ENCODE assay signal across 2 cellular contexts in genomic region chr11:111634981-111635705, GRCh38.
TF ChIP-seq lines count a peak whose summit lies in the region.

No MANE protein-coding gene starts in this region.

TF ChIP-seq in HCT116, 20 proteins besides CTCF, POLR2A, EP300 and RAD21:
- TF ChIP-seq ATF3 (IDR thresholded peaks at IDR 0.05) (no peak), FOSL1 (IDR thresholded peaks at IDR 0.05; ENCODE audit: low read depth) (peak; percentile 44), JUND (IDR thresholded peaks at IDR 0.05) (peak; percentile 54), ZNF274 (IDR thresholded peaks at IDR 0.05; ENCODE audit: low read depth, low read length) (no peak), POLR2AphosphoS5 (IDR thresholded peaks at IDR 0.05; ENCODE audit: low read depth, low read length) (no peak), CBX3 (IDR thresholded peaks at IDR 0.05; ENCODE audit: low read depth) (no peak), EZH2phosphoT487 (IDR thresholded peaks at IDR 0.05; ENCODE audit: borderline replicate concordance) (no peak)
TF ChIP-seq in HCT116: peak in this region for 2.

TF ChIP-seq in K562, 482 proteins besides CTCF, POLR2A, EP300 and RAD21:
- peak; percentile 32 for TF ChIP-seq HNRNPK (IDR thresholded peaks at IDR 0.05; ENCODE audit: low read depth, low read length, poor library complexity, severe bottlenecking)
- peak; percentile 36 for TF ChIP-seq VEZF1 (CRISPR knock-in tag; IDR thresholded peaks at IDR 0.05)
- TF ChIP-seq ILK (tag; IDR thresholded peaks at IDR 0.05; ENCODE audit: borderline replicate concordance, low read depth), result no peak
- TF ChIP-seq PTRF (tag; IDR thresholded peaks at IDR 0.05), result no peak
